ENCODE assay signal across 1 cellular context in the genomic region with DNA sequence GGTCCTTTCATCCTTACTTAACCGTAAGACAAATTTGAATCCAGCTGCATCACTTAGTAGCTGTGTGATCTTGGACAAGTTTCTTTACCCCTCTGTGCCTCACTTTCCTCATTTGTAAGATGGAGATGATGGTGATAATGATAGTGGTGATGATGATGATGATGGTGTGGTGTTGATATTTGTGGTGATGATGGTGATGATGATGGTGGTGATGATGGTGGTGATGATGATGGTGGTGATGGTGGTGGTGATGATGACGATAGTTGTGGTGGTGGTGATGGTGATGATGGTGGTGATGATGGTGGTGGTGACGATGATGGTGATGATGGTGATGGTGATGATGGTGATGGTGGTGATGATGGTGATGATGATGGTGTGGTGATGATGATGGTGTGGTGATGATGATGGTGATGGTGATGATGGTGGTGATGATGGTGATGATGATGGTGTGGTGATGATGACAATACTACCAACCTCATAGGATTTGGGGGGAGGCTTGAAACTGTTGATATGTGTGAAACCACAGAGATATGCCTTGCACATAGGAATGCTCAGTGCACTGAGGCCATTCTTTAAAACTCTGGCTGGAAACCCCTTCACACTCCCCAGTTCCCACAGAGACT.
TF ChIP-seq lines count a peak whose summit lies in the region.

No MANE protein-coding gene starts in this region.

TF ChIP-seq in HCT116, 20 proteins besides CTCF, POLR2A, EP300 and RAD21 (continued from another document):
- TF ChIP-seq, protein P1, sequence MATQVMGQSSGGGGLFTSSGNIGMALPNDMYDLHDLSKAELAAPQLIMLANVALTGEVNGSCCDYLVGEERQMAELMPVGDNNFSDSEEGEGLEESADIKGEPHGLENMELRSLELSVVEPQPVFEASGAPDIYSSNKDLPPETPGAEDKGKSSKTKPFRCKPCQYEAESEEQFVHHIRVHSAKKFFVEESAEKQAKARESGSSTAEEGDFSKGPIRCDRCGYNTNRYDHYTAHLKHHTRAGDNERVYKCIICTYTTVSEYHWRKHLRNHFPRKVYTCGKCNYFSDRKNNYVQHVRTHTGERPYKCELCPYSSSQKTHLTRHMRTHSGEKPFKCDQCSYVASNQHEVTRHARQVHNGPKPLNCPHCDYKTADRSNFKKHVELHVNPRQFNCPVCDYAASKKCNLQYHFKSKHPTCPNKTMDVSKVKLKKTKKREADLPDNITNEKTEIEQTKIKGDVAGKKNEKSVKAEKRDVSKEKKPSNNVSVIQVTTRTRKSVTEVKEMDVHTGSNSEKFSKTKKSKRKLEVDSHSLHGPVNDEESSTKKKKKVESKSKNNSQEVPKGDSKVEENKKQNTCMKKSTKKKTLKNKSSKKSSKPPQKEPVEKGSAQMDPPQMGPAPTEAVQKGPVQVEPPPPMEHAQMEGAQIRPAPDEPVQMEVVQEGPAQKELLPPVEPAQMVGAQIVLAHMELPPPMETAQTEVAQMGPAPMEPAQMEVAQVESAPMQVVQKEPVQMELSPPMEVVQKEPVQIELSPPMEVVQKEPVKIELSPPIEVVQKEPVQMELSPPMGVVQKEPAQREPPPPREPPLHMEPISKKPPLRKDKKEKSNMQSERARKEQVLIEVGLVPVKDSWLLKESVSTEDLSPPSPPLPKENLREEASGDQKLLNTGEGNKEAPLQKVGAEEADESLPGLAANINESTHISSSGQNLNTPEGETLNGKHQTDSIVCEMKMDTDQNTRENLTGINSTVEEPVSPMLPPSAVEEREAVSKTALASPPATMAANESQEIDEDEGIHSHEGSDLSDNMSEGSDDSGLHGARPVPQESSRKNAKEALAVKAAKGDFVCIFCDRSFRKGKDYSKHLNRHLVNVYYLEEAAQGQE (IDR thresholded peaks at IDR 0.05; ENCODE audit: low read depth): no peak
- no peak for TF ChIP-seq EGR1 (IDR thresholded peaks at IDR 0.05; ENCODE audit: low read depth)
- no peak for TF ChIP-seq FOSL1 (IDR thresholded peaks at IDR 0.05; ENCODE audit: low read depth)
- no peak for TF ChIP-seq JUND (IDR thresholded peaks at IDR 0.05)
- TF ChIP-seq, protein P2, sequence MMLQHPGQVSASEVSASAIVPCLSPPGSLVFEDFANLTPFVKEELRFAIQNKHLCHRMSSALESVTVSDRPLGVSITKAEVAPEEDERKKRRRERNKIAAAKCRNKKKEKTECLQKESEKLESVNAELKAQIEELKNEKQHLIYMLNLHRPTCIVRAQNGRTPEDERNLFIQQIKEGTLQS (IDR thresholded peaks at IDR 0.05): no peak
- no peak for TF ChIP-seq MAX (IDR thresholded peaks at IDR 0.05)
- no peak for TF ChIP-seq ZFX (IDR thresholded peaks at IDR 0.05)
- no peak for TF ChIP-seq CEBPB (IDR thresholded peaks at IDR 0.05; ENCODE audit: low read depth)
- TF ChIP-seq YY1 (IDR thresholded peaks at IDR 0.05; ENCODE audit: extremely low read depth, insufficient replicate concordance, low read depth, low read length): no peak
- TF ChIP-seq SP1 (IDR thresholded peaks at IDR 0.05; ENCODE audit: low read depth): no peak
- no peak for TF ChIP-seq EZH2 (IDR thresholded peaks at IDR 0.05)
- no peak for TF ChIP-seq TCF7L2 (IDR thresholded peaks at IDR 0.05; ENCODE audit: borderline replicate concordance, extremely low read depth, insufficient read depth, insufficient read length)
- TF ChIP-seq EZH2phosphoT487 (IDR thresholded peaks at IDR 0.05; ENCODE audit: borderline replicate concordance): no peak
- TF ChIP-seq ELF1 (IDR thresholded peaks at IDR 0.05; ENCODE audit: borderline replicate concordance, low read depth): no peak
- no peak for TF ChIP-seq ZNF274 (IDR thresholded peaks at IDR 0.05; ENCODE audit: low read depth, low read length)
- TF ChIP-seq SIN3A (IDR thresholded peaks at IDR 0.05; ENCODE audit: low read depth): no peak
